ENCODE assay signal across 10 cellular contexts in the genomic region with DNA sequence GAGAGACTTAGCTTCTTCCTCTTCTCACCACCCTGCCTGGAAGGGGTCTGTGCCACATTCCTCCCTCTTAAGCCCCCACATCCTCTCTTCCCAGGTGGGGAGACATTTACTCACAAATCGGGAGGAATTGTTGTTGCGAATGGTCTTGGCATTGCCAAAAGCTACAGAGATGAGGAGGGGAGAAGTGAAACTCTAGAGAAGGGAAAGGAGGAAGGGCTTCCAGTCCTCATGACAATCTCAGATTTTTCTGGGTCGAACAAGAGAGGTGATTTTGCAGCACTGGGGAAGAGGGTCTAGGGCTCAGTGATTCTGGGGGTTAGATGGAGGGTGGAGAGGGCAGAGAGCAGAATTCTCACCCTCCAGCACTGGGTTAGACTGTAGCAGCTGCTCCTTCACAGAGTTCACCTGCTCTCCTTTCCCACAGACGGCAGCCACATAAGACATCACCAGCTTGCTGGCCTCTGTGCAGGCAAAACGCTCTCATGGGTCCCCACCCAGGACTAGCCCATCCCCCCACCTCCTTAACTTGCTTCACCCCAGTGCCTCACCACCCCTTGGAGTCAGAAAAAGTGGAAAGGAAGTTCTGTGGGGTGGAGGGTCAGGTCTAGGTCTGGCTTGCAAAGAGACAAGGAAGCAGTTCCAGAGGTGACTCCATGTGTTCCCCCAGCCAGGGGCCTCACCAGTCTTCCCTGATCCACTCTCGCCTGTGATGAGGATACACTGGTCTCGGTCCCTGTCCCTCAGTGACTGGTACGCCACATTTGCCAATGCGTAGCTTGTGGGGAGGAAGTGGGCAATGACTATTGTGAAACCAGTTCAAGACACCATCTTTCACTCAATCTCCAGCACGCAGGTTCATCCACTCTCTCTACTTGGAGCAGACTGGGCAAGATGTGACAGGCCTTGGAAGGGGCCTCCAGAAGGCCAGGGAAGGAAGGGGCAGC. TPM values are rescaled to one million over a fixed set of nuclear protein-coding genes. Genes with fewer than 3 reads are reported as not detected.
A peak's percentile ranks its signal among the peaks of the same experiment; 100 is the strongest.
DNase-seq lines count a peak whose midpoint lies in the region; ATAC-seq and TF ChIP-seq lines count a peak whose summit lies in the region.
"Had no signal": no experiment of that assay in that cellular context is flagged by ENCODE, and none has a peak within 500 bp of the region (broad histone marks: within the 10 kb centered on the region; RNA-seq: fewer than 3 reads in every experiment).

No MANE protein-coding gene starts in this region.

- H3K4me3 ChIP-seq in left lung (no peak overlapping the region), upper lobe of right lung (no peak overlapping the region), A673 (ENCODE audit: low read depth, low read length, poor library complexity, severe bottlenecking) (no peak overlapping the region)

- peak overlapping the region; percentile 59 for H3K27ac Mint-ChIP-seq in activated CD4-positive, alpha-beta memory T cell treated with anti-CD3 and anti-CD28 coated beads, Interleukin-2, amount 10 ng/mL, durations not matched to agents 7 days and 5 days

- CTCF ChIA-PET in activated CD4-positive, alpha-beta memory T cell treated with anti-CD3 and anti-CD28 coated beads, Interleukin-2, amount 10 ng/mL, durations not matched to agents 7 days and 5 days (lab: Charles Lee) = interaction anchor here (0.7 to 2.2 kb wide), 12 partner anchors 14 to 415 kb away, joined by 3 to 15 read pairs (median 4); a partner anchor contains a TSS
- CTCF ChIA-PET in A673 (lab: Charles Lee) = no interaction called here

- BruUV-seq in A673 (replicated peaks; lab: Mats Ljungman, UMichigan) = no TSS peak

- H3K27ac ChIP-seq in left lung = peak overlapping the region in 1 of 2 donors; percentile 33
- H3K27ac ChIP-seq in upper lobe of right lung = peak overlapping the region; percentile 36
- no peak overlapping the region for H3K27ac ChIP-seq in A673 (ENCODE audit: low read depth, low read length, poor library complexity, severe bottlenecking)

- H3K4me1 Mint-ChIP-seq in activated CD4-positive, alpha-beta memory T cell treated with anti-CD3 and anti-CD28 coated beads, Interleukin-2, amount 10 ng/mL, durations not matched to agents 7 days and 5 days = peaks cover 28% of the 10 kb centered on the region

- peak; percentile 34 for ATAC-seq in left lung
- ATAC-seq in upper lobe of right lung = peak; percentile 56
- ATAC-seq in HG03378 (IDR thresholded peaks at IDR 0.05; ENCODE audit: unreplicated experiment) = no peak

- H3K36me3 ChIP-seq in left lung = no peaks in the 10 kb centered on the region
- H3K36me3 ChIP-seq in upper lobe of right lung = no peaks in the 10 kb centered on the region
- no peaks in the 10 kb centered on the region for H3K36me3 ChIP-seq in A673 (ENCODE audit: insufficient read depth, low read length, poor library complexity, severe bottlenecking)

- H3K27me3 ChIP-seq in left lung = peaks cover 0 to 6% of the 10 kb centered on the region in 2 donors
- H3K27me3 ChIP-seq in upper lobe of right lung = no peaks in the 10 kb centered on the region
- no peaks in the 10 kb centered on the region for H3K27me3 ChIP-seq in A673 (replicated peaks; ENCODE audit: insufficient read depth, low read depth, low read length, poor library complexity)

- DNase-seq in stimulated activated CD4-positive, alpha-beta T cell treated with anti-CD3 and anti-CD28 coated beads, Interleukin-12 subunit alpha, Interleukin-12 subunit beta, amount 100 ng/mL, for 48 hours (ENCODE audit: low read depth in 2 of 3, low spot score in 1 of 3) = peak; percentile 42 to 53 (median 45)
- no peak for DNase-seq in stimulated activated CD4-positive, alpha-beta T cell treated with anti-CD3 and anti-CD28 coated beads, Interleukin-4, amount 100 ng/mL, for 1 hour
- peak; percentile 81 for DNase-seq in activated CD4-positive, alpha-beta memory T cell treated with anti-CD3 and anti-CD28 coated beads, Interleukin-2, amount 10 ng/mL, durations not matched to agents 7 days and 5 days
- DNase-seq in left lung (no peak), upper lobe of right lung (no peak), A673 (ENCODE audit: low spot score) (no peak), LoVo (ENCODE audit: low spot score) (no peak)
- DNase-seq: H9, T1000 had no signal

- H3K36me3 Mint-ChIP-seq in activated CD4-positive, alpha-beta memory T cell treated with anti-CD3 and anti-CD28 coated beads, Interleukin-2, amount 10 ng/mL, durations not matched to agents 7 days and 5 days (ENCODE audit: low read depth) = no peaks in the 10 kb centered on the region

- intact Hi-C loops in left lung (cut with DNase I) (no loop called here), upper lobe of right lung (cut with DNase I) (no loop called here), A673 (cut with micrococcal nuclease; ENCODE audit: unreplicated experiment) (no loop called here)

- H3K9me3 ChIP-seq in left lung (no peaks in the 10 kb centered on the region), upper lobe of right lung (no peaks in the 10 kb centered on the region), A673 (ENCODE audit: low read depth, low read length, poor library complexity, severe bottlenecking) (no peaks in the 10 kb centered on the region)

- H3K4me3 Mint-ChIP-seq in activated CD4-positive, alpha-beta memory T cell treated with anti-CD3 and anti-CD28 coated beads, Interleukin-2, amount 10 ng/mL, durations not matched to agents 7 days and 5 days = no peak overlapping the region
- H3K4me3 Mint-ChIP-seq: H9 had no signal

- H3K4me1 ChIP-seq in left lung (peaks cover 0 to 38% of the 10 kb centered on the region in 2 donors), upper lobe of right lung (peaks cover 3% of the 10 kb centered on the region), A673 (ENCODE audit: insufficient read depth, low read length, poor library complexity, severe bottlenecking) (no peaks in the 10 kb centered on the region)

- TF ChIP-seq CTCF in left lung (IDR thresholded peaks at IDR 0.05) (no peak), upper lobe of right lung (IDR thresholded peaks at IDR 0.05) (no peak), A673 (conservative IDR thresholded peaks at IDR 0.05; ENCODE audit: low read depth, low read length) (no peak)

- no peaks in the 10 kb centered on the region for H3K9me3 Mint-ChIP-seq in activated CD4-positive, alpha-beta memory T cell treated with anti-CD3 and anti-CD28 coated beads, Interleukin-2, amount 10 ng/mL, durations not matched to agents 7 days and 5 days
- H3K9me3 Mint-ChIP-seq: H9 had no signal

- peaks cover 23% of the 10 kb centered on the region for H3K27me3 Mint-ChIP-seq in activated CD4-positive, alpha-beta memory T cell treated with anti-CD3 and anti-CD28 coated beads, Interleukin-2, amount 10 ng/mL, durations not matched to agents 7 days and 5 days

- POLR2A ChIA-PET in activated CD4-positive, alpha-beta memory T cell treated with anti-CD3 and anti-CD28 coated beads, Interleukin-2, amount 10 ng/mL, durations not matched to agents 7 days and 5 days (lab: Charles Lee) = interaction anchor here (0.6 to 2.3 kb wide), 13 partner anchors 10 to 322 kb away, joined by 3 to 8 read pairs (median 3); a partner anchor contains a TSS
- POLR2A ChIA-PET in A673 (lab: Charles Lee; ENCODE audit: low non-redundant PET) = no interaction called here

RNA-seq across cellular contexts. Expression of a gene that starts 2.7 kb away (rescaled TPM):
- total RNA-seq in activated CD4-positive, alpha-beta memory T cell treated with anti-CD3 and anti-CD28 coated beads, Interleukin-2, amount 10 ng/mL, durations not matched to agents 7 days and 5 days = under 1 TPM; 0.28 to 0.65 TPM
- under 1 TPM; 0.26 to 0.29 TPM for total RNA-seq in left lung
- 1.4 TPM for total RNA-seq in upper lobe of right lung
- 1.1 and 1.2 TPM in 2 replicates for total RNA-seq in A673 (2021)

RNA-seq across cellular contexts. Expression of a gene that starts 30.9 kb away (rescaled TPM):
- not detected for total RNA-seq in activated CD4-positive, alpha-beta memory T cell treated with anti-CD3 and anti-CD28 coated beads, Interleukin-2, amount 10 ng/mL, durations not matched to agents 7 days and 5 days
- not detected for total RNA-seq in left lung
- not detected for total RNA-seq in upper lobe of right lung
- total RNA-seq in A673 (2021) = 0.79 TPM in 1 of 2 replicates, not detected in the other

RNA-seq across cellular contexts. Expression of a gene that starts 31.4 kb away (rescaled TPM):
- 10 to 100 TPM; 51.7 to 59.2 TPM for total RNA-seq in activated CD4-positive, alpha-beta memory T cell treated with anti-CD3 and anti-CD28 coated beads, Interleukin-2, amount 10 ng/mL, durations not matched to agents 7 days and 5 days
- 10 to 100 TPM; 16.4 to 17.9 TPM for total RNA-seq in left lung
- 14.1 TPM for total RNA-seq in upper lobe of right lung
- total RNA-seq in A673 (2021) = 57.8 and 68.6 TPM in 2 replicates

RNA-seq across cellular contexts. Expression of a gene that starts 40.9 kb away (rescaled TPM):
- 1 to 10 TPM; 7.7 to 7.8 TPM for total RNA-seq in activated CD4-positive, alpha-beta memory T cell treated with anti-CD3 and anti-CD28 coated beads, Interleukin-2, amount 10 ng/mL, durations not matched to agents 7 days and 5 days
- 1 to 10 TPM; 3.8 to 6.1 TPM for total RNA-seq in left lung
- total RNA-seq in upper lobe of right lung = 7.2 TPM
- total RNA-seq in A673 (2021) = 17.4 and 18.2 TPM in 2 replicates

RNA-seq across cellular contexts. Expression of a gene that starts 41.7 kb away (rescaled TPM):
- total RNA-seq in activated CD4-positive, alpha-beta memory T cell treated with anti-CD3 and anti-CD28 coated beads, Interleukin-2, amount 10 ng/mL, durations not matched to agents 7 days and 5 days = 1 to 10 TPM; 8.7 to 9.6 TPM
- total RNA-seq in left lung (10 to 100 TPM; 28.4 to 40.1 TPM), upper lobe of right lung (37.3 TPM), A673 (2021) (58.0 and 61.8 TPM in 2 replicates)

Comparison
In these comparisons a context has a peak if more than half of its experiments do, and no peak if none do; other contexts are left out.
1. DNase-seq: peak in stimulated activated CD4-positive, alpha-beta T cell treated with anti-CD3 and anti-CD28 coated beads, Interleukin-12 subunit alpha, Interleukin-12 subunit beta, amount 100 ng/mL, for 48 hours (3 of 3) and activated CD4-positive, alpha-beta memory T cell treated with anti-CD3 and anti-CD28 coated beads, Interleukin-2, amount 10 ng/mL, durations not matched to agents 7 days and 5 days (single experiment); none in stimulated activated CD4-positive, alpha-beta T cell treated with anti-CD3 and anti-CD28 coated beads, Interleukin-4, amount 100 ng/mL, for 1 hour (single experiment), left lung (0 of 2), upper lobe of right lung (single experiment), A673 (single experiment) and LoVo (single experiment).